Comparison of ENCODE assay signal across 35 cellular contexts in the genomic region with DNA sequence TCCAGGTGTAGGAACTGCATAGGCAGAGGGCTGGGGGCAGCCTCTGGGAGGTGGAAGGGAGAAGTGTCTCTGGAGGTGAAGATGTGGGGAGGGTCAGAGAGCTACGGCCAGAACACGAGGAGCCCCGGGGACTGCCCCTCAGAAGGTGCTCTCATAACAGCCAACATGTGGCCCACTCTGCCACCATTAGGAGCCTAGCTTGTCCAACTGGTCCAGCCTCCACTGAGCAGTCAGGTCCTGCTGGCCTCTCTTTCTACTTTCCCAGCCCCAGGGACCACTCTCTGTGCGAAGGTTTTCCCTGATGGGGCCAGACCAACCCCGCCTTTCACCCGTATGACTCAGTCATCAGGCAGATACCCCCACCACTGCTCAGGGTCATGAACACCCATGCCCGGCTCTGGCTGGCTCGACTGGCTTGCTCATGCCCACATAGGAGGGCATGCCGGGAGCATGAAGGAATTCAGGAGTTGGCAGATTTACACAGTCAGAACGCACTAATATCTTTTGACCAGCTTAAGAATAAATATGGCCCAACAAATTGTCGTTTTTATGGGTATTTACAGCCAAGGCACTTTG. TPM values are rescaled to one million over a fixed set of nuclear protein-coding genes. Genes with fewer than 3 reads are reported as not detected.
"Had no signal": no experiment of that assay in that cellular context is flagged by ENCODE, and none has a peak within 500 bp of the region (broad histone marks: within the 10 kb centered on the region; RNA-seq: fewer than 3 reads in every experiment).

No MANE protein-coding gene starts in this region.

- H3K27me3 Mint-ChIP-seq: activated CD8-positive, alpha-beta T cell treated with anti-CD3 and anti-CD28 coated beads for 36 hours; activated naive CD4-positive, alpha-beta T cell treated with anti-CD3 and anti-CD28 coated beads, Interleukin-2, amount 50 U/mL, for 24 hours; activated naive CD8-positive, alpha-beta T cell treated with anti-CD3 and anti-CD28 coated beads for 36 hours had no signal

- H3K4me1 ChIP-seq: ascending aorta, breast epithelium, colonic mucosa, esophagus squamous epithelium, gastroesophageal sphincter had no signal

- H3K9me3 Mint-ChIP-seq: activated B cell treated with CpG ODN at 0.5 μM for 24 hours; activated CD8-positive, alpha-beta T cell treated with anti-CD3 and anti-CD28 coated beads for 36 hours; activated naive CD4-positive, alpha-beta T cell treated with anti-CD3 and anti-CD28 coated beads for 36 hours; activated naive CD4-positive, alpha-beta T cell treated with anti-CD3 and anti-CD28 coated beads, Interleukin-2, amount 50 U/mL, for 24 hours; activated naive CD8-positive, alpha-beta T cell treated with anti-CD3 and anti-CD28 coated beads for 36 hours; activated naive CD8-positive, alpha-beta T cell treated with anti-CD3 and anti-CD28 coated beads, Interleukin-2, amount 50 U/mL, for 24 hours; activated T-cell treated with anti-CD3 and anti-CD28 coated beads, Interleukin-2, amount 50 U/mL, for 4 hours; activated T-helper 17 cell treated with anti-CD3 and anti-CD28 coated beads, Interleukin-2, amount 50 U/mL, for 72 hours; brain; T-helper 2 cell treated with Interferon-gamma antibody and Interleukin-4, amounts not matched to agents 5 μg/mL and 100 μg/mL, for 36 hours had no signal

- H3K9me3 ChIP-seq: ascending aorta, breast epithelium, colonic mucosa, esophagus squamous epithelium, gastroesophageal sphincter had no signal

- H3K4me1 Mint-ChIP-seq: activated B cell treated with CpG ODN at 0.5 μM for 24 hours; activated naive CD4-positive, alpha-beta T cell treated with anti-CD3 and anti-CD28 coated beads, Interleukin-2, amount 50 U/mL, for 24 hours; activated naive CD8-positive, alpha-beta T cell treated with anti-CD3 and anti-CD28 coated beads for 36 hours; activated naive CD8-positive, alpha-beta T cell treated with anti-CD3 and anti-CD28 coated beads, Interleukin-2, amount 50 U/mL, for 24 hours; activated T-helper 17 cell treated with anti-CD3 and anti-CD28 coated beads, Interleukin-2, amount 50 U/mL, for 72 hours; brain; T-helper 17 cell had no signal

- H3K27me3 ChIP-seq: ascending aorta, cardiac muscle cell, colonic mucosa had no signal

- DNase-seq: activated B cell treated with CpG ODN at 0.5 μM for 24 hours; activated CD4-positive, alpha-beta T cell treated with anti-CD3 and anti-CD28 coated beads for 48 hours; activated CD4-positive, alpha-beta T cell treated with anti-CD3 and anti-CD28 coated beads, Interleukin-2, amount 50 U/mL, for 1 hour; activated CD4-positive, alpha-beta T cell treated with anti-CD3 and anti-CD28 coated beads, Interleukin-2, amount 50 U/mL, for 48 hours; activated CD8-positive, alpha-beta memory T cell treated with anti-CD3 and anti-CD28 coated beads for 24 hours; activated CD8-positive, alpha-beta T cell treated with anti-CD3 and anti-CD28 coated beads for 36 hours; activated effector memory CD4-positive, alpha-beta T cell treated with Interleukin-2 at 50 U/mL for 16 hours; activated gamma-delta T cell treated with Interleukin-2 at 50 U/mL for 16 hours; activated naive CD4-positive, alpha-beta T cell treated with anti-CD3 and anti-CD28 coated beads for 36 hours; activated naive CD8-positive, alpha-beta T cell treated with anti-CD3 and anti-CD28 coated beads for 36 hours; activated naive CD8-positive, alpha-beta T cell treated with anti-CD3 and anti-CD28 coated beads, Interleukin-2, amount 50 U/mL, for 24 hours; activated T-cell treated with anti-CD3 and anti-CD28 coated beads, Interleukin-2, amount 50 U/mL, for 4 hours; central memory CD4-positive, alpha-beta T cell; cerebellar nuclear complex; colonic mucosa; effector CD8-positive, alpha-beta T cell; esophagus squamous epithelium; foreskin melanocyte; head of caudate nucleus; T-helper 1 cell; T-helper 17 cell; T1000; WERI-Rb-1 had no signal

- H3K27ac ChIP-seq: ascending aorta, breast epithelium, cardiac muscle cell, colonic mucosa, epithelial cell of prostate, esophagus squamous epithelium, gastroesophageal sphincter, WERI-Rb-1 had no signal

- H3K4me3 Mint-ChIP-seq: activated B cell treated with CpG ODN at 0.5 μM for 24 hours; activated CD8-positive, alpha-beta T cell treated with anti-CD3 and anti-CD28 coated beads for 36 hours; activated naive CD4-positive, alpha-beta T cell treated with anti-CD3 and anti-CD28 coated beads for 36 hours; activated naive CD4-positive, alpha-beta T cell treated with anti-CD3 and anti-CD28 coated beads, Interleukin-2, amount 50 U/mL, for 24 hours; activated naive CD8-positive, alpha-beta T cell treated with anti-CD3 and anti-CD28 coated beads for 36 hours; activated naive CD8-positive, alpha-beta T cell treated with anti-CD3 and anti-CD28 coated beads, Interleukin-2, amount 50 U/mL, for 24 hours; activated T-cell treated with anti-CD3 and anti-CD28 coated beads, Interleukin-2, amount 50 U/mL, for 4 hours; activated T-helper 17 cell treated with anti-CD3 and anti-CD28 coated beads, Interleukin-2, amount 50 U/mL, for 72 hours; brain; T-helper 17 cell; T-helper 2 cell treated with Interferon-gamma antibody and Interleukin-4, amounts not matched to agents 5 μg/mL and 100 μg/mL, for 36 hours had no signal

- ATAC-seq: activated CD4-positive, CD25-positive, alpha-beta regulatory T cell treated with anti-CD3 and anti-CD28 coated beads, Interleukin-2, amount 50 U/mL, for 24 hours; activated CD8-positive, alpha-beta T cell treated with anti-CD3 and anti-CD28 coated beads for 36 hours; activated naive CD8-positive, alpha-beta T cell treated with anti-CD3 and anti-CD28 coated beads, Interleukin-2, amount 50 U/mL, for 24 hours; activated T-cell treated with anti-CD3 and anti-CD28 coated beads, Interleukin-2, amount 50 U/mL, for 4 hours; activated T-helper 17 cell treated with anti-CD3 and anti-CD28 coated beads, Interleukin-2, amount 50 U/mL, for 72 hours; gastroesophageal sphincter; T-helper 17 cell had no signal

- H3K27ac Mint-ChIP-seq: activated B cell treated with CpG ODN at 0.5 μM for 24 hours; activated CD8-positive, alpha-beta T cell treated with anti-CD3 and anti-CD28 coated beads for 36 hours; activated naive CD4-positive, alpha-beta T cell treated with anti-CD3 and anti-CD28 coated beads for 36 hours; activated naive CD4-positive, alpha-beta T cell treated with anti-CD3 and anti-CD28 coated beads, Interleukin-2, amount 50 U/mL, for 24 hours; activated naive CD8-positive, alpha-beta T cell treated with anti-CD3 and anti-CD28 coated beads for 36 hours; activated naive CD8-positive, alpha-beta T cell treated with anti-CD3 and anti-CD28 coated beads, Interleukin-2, amount 50 U/mL, for 24 hours; activated T-helper 17 cell treated with anti-CD3 and anti-CD28 coated beads, Interleukin-2, amount 50 U/mL, for 72 hours; brain; T-helper 17 cell; T-helper 2 cell treated with Interferon-gamma antibody and Interleukin-4, amounts not matched to agents 5 μg/mL and 100 μg/mL, for 36 hours had no signal

- H3K4me3 ChIP-seq: ascending aorta, breast epithelium, cardiac muscle cell, colonic mucosa, esophagus squamous epithelium, gastroesophageal sphincter had no signal

- H3K36me3 Mint-ChIP-seq: activated naive CD4-positive, alpha-beta T cell treated with anti-CD3 and anti-CD28 coated beads, Interleukin-2, amount 50 U/mL, for 24 hours; activated naive CD8-positive, alpha-beta T cell treated with anti-CD3 and anti-CD28 coated beads for 36 hours; brain had no signal

- H3K36me3 ChIP-seq: ascending aorta, breast epithelium, cardiac muscle cell, colonic mucosa, esophagus squamous epithelium, gastroesophageal sphincter, WERI-Rb-1 had no signal

- FAIRE-seq: endometrium, endothelial cell of umbilical vein had no signal

RNA-seq across cellular contexts. Expression of gene CCNE1, which starts 59.3 kb away (rescaled TPM):
- total RNA-seq: ascending aorta had no signal
